In the genomic region with DNA sequence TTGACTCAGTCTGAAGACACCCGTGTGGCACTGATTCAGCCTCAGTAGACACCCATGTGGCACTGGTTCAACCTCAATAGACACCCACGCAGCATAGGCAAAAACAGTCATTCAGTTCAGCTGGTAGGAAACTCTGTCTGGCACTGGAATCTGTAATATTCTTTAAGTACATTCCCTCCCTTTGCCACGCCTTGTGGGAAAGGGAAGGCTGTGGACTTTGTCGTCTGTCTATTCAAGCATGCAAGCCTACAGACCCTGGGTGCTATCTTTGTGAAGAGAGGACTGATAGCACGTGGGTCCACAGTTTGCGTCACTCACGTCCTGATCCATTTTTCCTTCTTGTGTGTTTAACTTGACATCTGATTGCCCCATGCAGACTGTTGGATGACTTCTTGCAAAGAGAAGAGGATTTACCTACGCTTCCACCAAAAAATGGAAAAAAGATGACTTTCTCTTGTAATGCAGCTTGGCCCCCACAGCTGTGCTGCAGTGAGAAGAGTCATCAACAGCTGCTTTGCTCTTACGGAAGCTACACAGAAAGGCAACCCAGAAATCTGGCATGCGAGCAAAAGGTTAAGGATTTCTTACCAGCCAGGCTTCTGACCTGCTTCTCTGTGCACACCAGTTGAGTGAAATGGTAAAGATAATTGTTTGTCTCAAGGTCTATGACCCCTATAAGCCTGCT, we compare ENCODE assay signal across 18 cellular contexts.
DNase-seq lines count a peak whose midpoint lies in the region; ATAC-seq and TF ChIP-seq lines count a peak whose summit lies in the region.
"Had no signal": no experiment of that assay in that cellular context is flagged by ENCODE, and none has a peak within 500 bp of the region (broad histone marks: within the 10 kb centered on the region; RNA-seq: fewer than 3 reads in every experiment).

No MANE protein-coding gene starts in this region.

- H3K27ac Mint-ChIP-seq in CD4-positive, alpha-beta memory T cell, result peak overlapping the region in 1 of 7 donors; percentile 18
- H3K27ac Mint-ChIP-seq: activated CD4-positive, alpha-beta T cell treated with anti-CD3 and anti-CD28 coated beads, Interleukin-2, amount 10 ng/mL, durations not matched to agents 7 days and 5 days; activated T-helper 17 cell treated with anti-CD3 and anti-CD28 coated beads, Interleukin-2, amount 50 U/mL, for 72 hours; T-helper 17 cell had no signal

- H3K4me3 ChIP-seq in cardiac muscle cell (no peak overlapping the region), right atrium auricular region (no peak overlapping the region), gastrocnemius medialis (no peak overlapping the region)
- no peak overlapping the region for H3K4me3 ChIP-seq in CD4-positive, alpha-beta memory T cell (ENCODE audit: low read length in 2 of 2)
- H3K4me3 ChIP-seq: body of pancreas, GM12878 had no signal

- no peak for TF ChIP-seq POLR2A in gastrocnemius medialis (IDR thresholded peaks at IDR 0.05)

- ATAC-seq in gastrocnemius medialis (no peak), GM21723 (IDR thresholded peaks at IDR 0.05; ENCODE audit: unreplicated experiment) (no peak)
- ATAC-seq: activated T-helper 17 cell treated with anti-CD3 and anti-CD28 coated beads, Interleukin-2, amount 50 U/mL, for 72 hours; body of pancreas; GM12878; T-helper 17 cell had no signal

- peaks cover 12% of the 10 kb centered on the region for H3K4me1 ChIP-seq in cardiac muscle cell (ENCODE audit: low read depth)
- H3K4me1 ChIP-seq in right atrium auricular region, result peaks cover 0 to 18% of the 10 kb centered on the region in 2 donors
- H3K4me1 ChIP-seq in gastrocnemius medialis, result no peaks in the 10 kb centered on the region
- no peaks in the 10 kb centered on the region for H3K4me1 ChIP-seq in CD4-positive, alpha-beta memory T cell (ENCODE audit: insufficient read depth, low read length)

- no peaks in the 10 kb centered on the region for H3K9me3 ChIP-seq in cardiac muscle cell (ENCODE audit: low read depth)
- no peaks in the 10 kb centered on the region for H3K9me3 ChIP-seq in right atrium auricular region
- H3K9me3 ChIP-seq in gastrocnemius medialis, result no peaks in the 10 kb centered on the region
- H3K9me3 ChIP-seq in CD4-positive, alpha-beta memory T cell (ENCODE audit: control insufficient read depth in 1 of 2, low read length in 2 of 2), result no peaks in the 10 kb centered on the region
- H3K9me3 ChIP-seq: body of pancreas had no signal

- in situ Hi-C loops in gastrocnemius medialis (cut with MboI; ENCODE audit: low sequenced_read_pairs in 4 of 4), result no loop called here

- H3K27me3 ChIP-seq in cardiac muscle cell, result no peaks in the 10 kb centered on the region
- no peaks in the 10 kb centered on the region for H3K27me3 ChIP-seq in right atrium auricular region
- no peaks in the 10 kb centered on the region for H3K27me3 ChIP-seq in gastrocnemius medialis
- no peaks in the 10 kb centered on the region for H3K27me3 ChIP-seq in CD4-positive, alpha-beta memory T cell (ENCODE audit: insufficient read depth, low read length)
- H3K27me3 ChIP-seq: body of pancreas had no signal

- no peaks in the 10 kb centered on the region for H3K36me3 ChIP-seq in cardiac muscle cell
- no peaks in the 10 kb centered on the region for H3K36me3 ChIP-seq in right atrium auricular region
- no peaks in the 10 kb centered on the region for H3K36me3 ChIP-seq in gastrocnemius medialis
- H3K36me3 ChIP-seq in CD4-positive, alpha-beta memory T cell (ENCODE audit: insufficient read depth, low read length), result no peaks in the 10 kb centered on the region

- H3K4me3 Mint-ChIP-seq in CD4-positive, alpha-beta memory T cell, result no peak overlapping the region
- H3K4me3 Mint-ChIP-seq: activated CD4-positive, alpha-beta T cell treated with anti-CD3 and anti-CD28 coated beads, Interleukin-2, amount 10 ng/mL, durations not matched to agents 7 days and 5 days; activated T-helper 17 cell treated with anti-CD3 and anti-CD28 coated beads, Interleukin-2, amount 50 U/mL, for 72 hours; T-helper 17 cell had no signal

- no peaks in the 10 kb centered on the region for H3K27me3 Mint-ChIP-seq in CD4-positive, alpha-beta memory T cell
- H3K27me3 Mint-ChIP-seq: activated CD4-positive, alpha-beta T cell treated with anti-CD3 and anti-CD28 coated beads, Interleukin-2, amount 10 ng/mL, durations not matched to agents 7 days and 5 days; activated T-helper 17 cell treated with anti-CD3 and anti-CD28 coated beads, Interleukin-2, amount 50 U/mL, for 72 hours; T-helper 17 cell had no signal

- TF ChIP-seq CTCF in cardiac muscle cell (IDR thresholded peaks at IDR 0.05; ENCODE audit: low read depth, low read length) (no peak), right atrium auricular region (IDR thresholded peaks at IDR 0.05) (no peak), gastrocnemius medialis (IDR thresholded peaks at IDR 0.05 in 4 of 5, conservative IDR thresholded peaks at IDR 0.05 in 1 of 5) (no peak)

- POLR2A ChIA-PET in CD4-positive, alpha-beta memory T cell (lab: Charles Lee; ENCODE audit: partially characterized antibody), result no interaction called here

- peak in 1 of 2 donors; percentile 21 for DNase-seq in cardiac muscle cell (ENCODE audit: low read depth in 1 of 2, low spot score in 1 of 2)
- no peak for DNase-seq in right atrium auricular region (ENCODE audit: low spot score)
- DNase-seq in epithelial cell of prostate (ENCODE audit: low read depth, low spot score), result no peak
- peak; percentile 44 for DNase-seq in mucosa of gallbladder (ENCODE audit: low spot score)
- no peak for DNase-seq in central memory CD4-positive, alpha-beta T cell
- no peak for DNase-seq in gastrocnemius medialis
- no peak for DNase-seq in CD4-positive, alpha-beta memory T cell
- DNase-seq: activated CD4-positive, alpha-beta T cell treated with anti-CD3 and anti-CD28 coated beads, Interleukin-2, amount 10 ng/mL, durations not matched to agents 7 days and 5 days; body of pancreas; DMS53; NCI-H1048; NCI-H2227 treated with DMSO at 0.1 percent for 48 hours; OCI-M1; right cardiac atrium; T-helper 17 cell had no signal

- H3K9me3 Mint-ChIP-seq in CD4-positive, alpha-beta memory T cell, result peaks cover 0 to 2% (median 0%) of the 10 kb centered on the region in 8 donors
- H3K9me3 Mint-ChIP-seq: activated T-helper 17 cell treated with anti-CD3 and anti-CD28 coated beads, Interleukin-2, amount 50 U/mL, for 72 hours had no signal

- H3K36me3 Mint-ChIP-seq in CD4-positive, alpha-beta memory T cell, result peaks cover 36 to 57% of the 10 kb centered on the region in 2 donors

- no peaks in the 10 kb centered on the region for H3K4me1 Mint-ChIP-seq in CD4-positive, alpha-beta memory T cell
- H3K4me1 Mint-ChIP-seq: activated CD4-positive, alpha-beta T cell treated with anti-CD3 and anti-CD28 coated beads, Interleukin-2, amount 10 ng/mL, durations not matched to agents 7 days and 5 days; activated T-helper 17 cell treated with anti-CD3 and anti-CD28 coated beads, Interleukin-2, amount 50 U/mL, for 72 hours; T-helper 17 cell had no signal

- intact Hi-C loops in gastrocnemius medialis (cut with DNase I; ENCODE audit: low total_unique reads), result no loop called here
- intact Hi-C loops in CD4-positive, alpha-beta memory T cell (cut with micrococcal nuclease), result no loop called here

- H3K27ac ChIP-seq in cardiac muscle cell (peak overlapping the region; percentile 32), right atrium auricular region (no peak overlapping the region), epithelial cell of prostate (peak overlapping the region; percentile 41), gastrocnemius medialis (no peak overlapping the region)
- no peak overlapping the region for H3K27ac ChIP-seq in CD4-positive, alpha-beta memory T cell (ENCODE audit: low read depth, low read length)
- H3K27ac ChIP-seq: body of pancreas had no signal

- CTCF ChIA-PET in CD4-positive, alpha-beta memory T cell (lab: Charles Lee; ENCODE audit: partially characterized antibody), result no interaction called here

Comparison
In these comparisons a context has a peak if more than half of its experiments do, and no peak if none do; other contexts are left out.
1. H3K27ac ChIP-seq: peak in cardiac muscle cell (single experiment) and epithelial cell of prostate (single experiment); none in right atrium auricular region (0 of 2), gastrocnemius medialis (0 of 4) and CD4-positive, alpha-beta memory T cell (single experiment).